23 cellular contexts compared by ENCODE assay signal in genomic region chr14:52876806-52877205, GRCh38.
DNase-seq lines count a peak whose midpoint lies in the region; ATAC-seq and TF ChIP-seq lines count a peak whose summit lies in the region.
"Had no signal": no experiment of that assay in that cellular context is flagged by ENCODE, and none has a peak within 500 bp of the region (broad histone marks: within the 10 kb centered on the region; RNA-seq: fewer than 3 reads in every experiment).

No MANE protein-coding gene starts in this region.

- H3K9ac ChIP-seq in H9 (ENCODE audit: extremely low read depth, insufficient read length, low read length) (no peak overlapping the region), SK-N-SH (no peak overlapping the region), endodermal cell (ENCODE audit: extremely low read depth, low read length, poor library complexity, severe bottlenecking) (no peak overlapping the region)

- H3F3A ChIP-seq in SK-N-SH (replicated peaks; ENCODE audit: insufficient read depth) = peaks cover 48% of the 10 kb centered on the region

- H2BK15ac ChIP-seq in H9 (ENCODE audit: low read depth, low read length) = no peak overlapping the region

- no peak overlapping the region for H2BK12ac ChIP-seq in H9 (ENCODE audit: insufficient read length, low read depth, low read length)

- DNase-seq in H9 (no peak), SK-N-SH (no peak), endodermal cell (no peak), sigmoid colon (no peak), WERI-Rb-1 (no peak), NCI-H128 (lab: John Stamatoyannopoulos, UW; ENCODE audit: unreplicated experiment) (no peak)
- no peak for DNase-seq in CD8-positive, alpha-beta T cell
- DNase-seq: activated CD4-positive, CD25-positive, alpha-beta regulatory T cell; activated CD8-positive, alpha-beta T cell treated with anti-CD3 and anti-CD28 coated beads for 36 hours; activated naive CD4-positive, alpha-beta T cell treated with anti-CD3 and anti-CD28 coated beads, Interleukin-2, amount 50 U/mL, for 16 hours; activated T-cell treated with anti-CD3 and anti-CD28 coated beads, Interleukin-2, amount 50 U/mL, for 4 hours; DND-41; H7; naive B cell; NCI-H1417; NCI-H2107; NCI-H510A; NK-92 treated with Interleukin-12 subunit alpha and Interleukin-12 subunit beta, amount 100 ng/mL, for 24 hours; ovary; transverse colon had no signal

- H3K79me2 ChIP-seq in H9 (ENCODE audit: insufficient read depth, low read length) (no peaks in the 10 kb centered on the region), SK-N-SH (ENCODE audit: insufficient read depth) (peaks cover 81% of the 10 kb centered on the region)
- H3K79me2 ChIP-seq: hepatocyte had no signal

- no peaks in the 10 kb centered on the region for H3K23me2 ChIP-seq in H9 (ENCODE audit: insufficient read length, low read depth, low read length, poor library complexity, severe bottlenecking)

- no peak overlapping the region for H2BK20ac ChIP-seq in H9 (ENCODE audit: low read depth, low read length, poor library complexity, severe bottlenecking)

- H3K27me3 Mint-ChIP-seq in H9 (ENCODE audit: low read depth) (no peaks in the 10 kb centered on the region), endodermal cell (ENCODE audit: insufficient read depth) (no peaks in the 10 kb centered on the region)
- H3K27me3 Mint-ChIP-seq in CD8-positive, alpha-beta T cell (ENCODE audit: low read depth) = peaks cover 4% of the 10 kb centered on the region
- H3K27me3 Mint-ChIP-seq: activated CD8-positive, alpha-beta T cell treated with anti-CD3 and anti-CD28 coated beads for 36 hours had no signal

- H3K18ac ChIP-seq in H9 (ENCODE audit: insufficient read length, low read depth, low read length) = no peak overlapping the region

- no peak for ATAC-seq in CD8-positive, alpha-beta T cell
- ATAC-seq: activated CD8-positive, alpha-beta T cell treated with anti-CD3 and anti-CD28 coated beads for 36 hours; activated T-cell treated with anti-CD3 and anti-CD28 coated beads, Interleukin-2, amount 50 U/mL, for 4 hours; sciatic nerve had no signal

- no peaks in the 10 kb centered on the region for H3K79me1 ChIP-seq in H9 (ENCODE audit: insufficient read depth, low read depth, low read length, poor library complexity, severe bottlenecking)

- H4K20me1 ChIP-seq in H9 (ENCODE audit: control insufficient read depth, insufficient read depth, insufficient read length) (no peaks in the 10 kb centered on the region), SK-N-SH (ENCODE audit: insufficient read depth) (no peaks in the 10 kb centered on the region)

- no peak overlapping the region for H4K5ac ChIP-seq in H9 (ENCODE audit: insufficient read length, low read depth, low read length)

- H3K4ac ChIP-seq in H9 (ENCODE audit: low read depth, low read length) = no peak overlapping the region

- H3K4me2 ChIP-seq in H9 (ENCODE audit: insufficient read depth, insufficient read length, low read length) (no peak overlapping the region), SK-N-SH (peak overlapping the region; percentile 1)
- H3K4me2 ChIP-seq: hepatocyte had no signal

- peaks cover 47 to 54% of the 10 kb centered on the region in 2 experiments for H3K4me1 Mint-ChIP-seq in H9
- peaks cover 33% of the 10 kb centered on the region for H3K4me1 Mint-ChIP-seq in endodermal cell
- H3K4me1 Mint-ChIP-seq in CD8-positive, alpha-beta T cell (ENCODE audit: low read depth) = no peaks in the 10 kb centered on the region
- H3K4me1 Mint-ChIP-seq: naive B cell had no signal

- peak overlapping the region; percentile 25 to 95 (median 27); a peak in 4 of 7 replicates for H3K27ac Mint-ChIP-seq in H9
- peak overlapping the region; percentile 83 for H3K27ac Mint-ChIP-seq in endodermal cell
- no peak overlapping the region for H3K27ac Mint-ChIP-seq in CD8-positive, alpha-beta T cell
- H3K27ac Mint-ChIP-seq: activated CD8-positive, alpha-beta T cell treated with anti-CD3 and anti-CD28 coated beads for 36 hours had no signal

- H3K27ac ChIP-seq in H9 (ENCODE audit: insufficient read length, low read depth, low read length) (peak overlapping the region; percentile 29), SK-N-SH (ENCODE audit: low read depth in 2 of 2, low read length in 1 of 2) (peak overlapping the region; percentile 39 to 62; a peak in 3 of 4 replicates), endodermal cell (ENCODE audit: low read depth, low read length) (no peak overlapping the region), sigmoid colon (peak overlapping the region in 3 of 4 donors; percentile 26 to 38 (median 35)), WERI-Rb-1 (no peak overlapping the region)
- no peak overlapping the region for H3K27ac ChIP-seq in CD8-positive, alpha-beta T cell (ENCODE audit: low read depth, low read length)
- H3K27ac ChIP-seq: ovary, transverse colon had no signal

- H3K9me3 Mint-ChIP-seq in H9 (no peaks in the 10 kb centered on the region), endodermal cell (no peaks in the 10 kb centered on the region)
- no peaks in the 10 kb centered on the region for H3K9me3 Mint-ChIP-seq in CD8-positive, alpha-beta T cell
- H3K9me3 Mint-ChIP-seq: activated CD8-positive, alpha-beta T cell treated with anti-CD3 and anti-CD28 coated beads for 36 hours; activated T-cell treated with anti-CD3 and anti-CD28 coated beads, Interleukin-2, amount 50 U/mL, for 4 hours; naive B cell had no signal

- H2AFZ ChIP-seq in H9 (ENCODE audit: low read length) = no peak overlapping the region
- no peak overlapping the region for H2AFZ ChIP-seq in SK-N-SH (ENCODE audit: low read depth)
- H2AFZ ChIP-seq: hepatocyte had no signal

- H3K4me1 ChIP-seq in H9 (ENCODE audit: insufficient read depth, low read length) (peaks cover 6% of the 10 kb centered on the region; the same call in 1 of the 2 replicates), SK-N-SH (ENCODE audit: control insufficient read depth in 1 of 2, insufficient read depth in 2 of 2, low read depth in 1 of 2, low read length in 1 of 2) (peaks cover 1 to 37% of the 10 kb centered on the region in 2 experiments; a peak in 3 of 4 replicates), endodermal cell (ENCODE audit: control insufficient read depth, insufficient read depth, low read length) (peaks cover 6% of the 10 kb centered on the region), sigmoid colon (peaks cover 0 to 62% (median 35%) of the 10 kb centered on the region in 4 donors)
- no peaks in the 10 kb centered on the region for H3K4me1 ChIP-seq in CD8-positive, alpha-beta T cell (ENCODE audit: insufficient read depth, low read length)
- H3K4me1 ChIP-seq: transverse colon had no signal

- H4K8ac ChIP-seq in H9 (replicated peaks; ENCODE audit: insufficient read length, low read depth, low read length) = no peak overlapping the region

- no peak overlapping the region for H3T11ph ChIP-seq in H9 (ENCODE audit: low read length)

- no peaks in the 10 kb centered on the region for H3K9me3 ChIP-seq in H9 (ENCODE audit: control insufficient read depth, low read depth, low read length)
- no peaks in the 10 kb centered on the region for H3K9me3 ChIP-seq in SK-N-SH
- no peaks in the 10 kb centered on the region for H3K9me3 ChIP-seq in endodermal cell (ENCODE audit: control insufficient read depth, low read length)
- H3K9me3 ChIP-seq in sigmoid colon = no peaks in the 10 kb centered on the region
- H3K9me3 ChIP-seq in WERI-Rb-1 (ENCODE audit: severe bottlenecking) = no peaks in the 10 kb centered on the region
- no peaks in the 10 kb centered on the region for H3K9me3 ChIP-seq in CD8-positive, alpha-beta T cell (ENCODE audit: low read length)
- H3K9me3 ChIP-seq: ovary, transverse colon had no signal

- H2BK5ac ChIP-seq in H9 (ENCODE audit: insufficient read length, low read length) = no peak overlapping the region

- H3K27me3 ChIP-seq in H9 (ENCODE audit: insufficient read depth, low read length) (no peaks in the 10 kb centered on the region), SK-N-SH (ENCODE audit: insufficient read depth) (no peaks in the 10 kb centered on the region), endodermal cell (ENCODE audit: control insufficient read depth, insufficient read depth, low read length, poor library complexity, severe bottlenecking) (no peaks in the 10 kb centered on the region), sigmoid colon (no peaks in the 10 kb centered on the region), WERI-Rb-1 (ENCODE audit: insufficient read depth, low read depth, severe bottlenecking) (no peaks in the 10 kb centered on the region)
- H3K27me3 ChIP-seq in CD8-positive, alpha-beta T cell (ENCODE audit: insufficient read depth, low read length) = no peaks in the 10 kb centered on the region
- H3K27me3 ChIP-seq: hepatocyte, ovary, transverse colon had no signal

- H3K36me3 ChIP-seq in SK-N-SH (replicated peaks in 1 of 2; ENCODE audit: control insufficient read depth in 1 of 2, insufficient read depth in 2 of 2, low read length in 1 of 2) (peaks cover 80 to 81% of the 10 kb centered on the region in 2 experiments), endodermal cell (ENCODE audit: control insufficient read depth, insufficient read depth, low read length) (peaks cover 100% of the 10 kb centered on the region), sigmoid colon (peaks cover 22 to 93% (median 35%) of the 10 kb centered on the region in 4 donors), WERI-Rb-1 (peaks cover 41% of the 10 kb centered on the region)
- no peaks in the 10 kb centered on the region for H3K36me3 ChIP-seq in CD8-positive, alpha-beta T cell (ENCODE audit: insufficient read depth, low read length)
- H3K36me3 ChIP-seq: ovary had no signal

- no peak overlapping the region for H3K23ac ChIP-seq in H9 (ENCODE audit: insufficient read length, low read depth, low read length)

- TF ChIP-seq CTCF in H9 (conservative IDR thresholded peaks at IDR 0.05) (no peak), SK-N-SH (IDR thresholded peaks at IDR 0.05) (no peak), endodermal cell (conservative IDR thresholded peaks at IDR 0.05) (no peak), sigmoid colon (IDR thresholded peaks at IDR 0.05) (no peak), WERI-Rb-1 (IDR thresholded peaks at IDR 0.05; ENCODE audit: low read depth, low read length) (no peak)
- TF ChIP-seq CTCF in CD8-positive, alpha-beta T cell (IDR thresholded peaks at IDR 0.05) = no peak

- no CpG with 5 or more reads among the region's 2 CpGs for WGBS in H9 (ENCODE audit: extremely low coverage, insufficient read length, low lambda C conversion rate)
- 63% methylated on average over 2 of the region's 2 CpGs for WGBS in SK-N-SH (ENCODE audit: low lambda C conversion rate)
- 68 to 100% methylated on average over 2 of the region's 2 CpGs for WGBS in endodermal cell (ENCODE audit: insufficient coverage in 1 of 2, insufficient read length in 1 of 2), 2 experiments
- WGBS in sigmoid colon, 2 donors = 50 to 73% methylated on average over 2 of the region's 2 CpGs

- TF ChIP-seq EP300 in SK-N-SH (IDR thresholded peaks at IDR 0.05; ENCODE audit: borderline replicate concordance in 1 of 2, low read depth in 1 of 2, low read length in 1 of 2) (no peak), sigmoid colon (IDR thresholded peaks at IDR 0.05) (no peak)

- H3K9me2 ChIP-seq in SK-N-SH = no peaks in the 10 kb centered on the region

- H3K4me3 Mint-ChIP-seq in H9 = no peak overlapping the region
- H3K4me3 Mint-ChIP-seq in endodermal cell = no peak overlapping the region
- no peak overlapping the region for H3K4me3 Mint-ChIP-seq in CD8-positive, alpha-beta T cell
- H3K4me3 Mint-ChIP-seq: activated CD8-positive, alpha-beta T cell treated with anti-CD3 and anti-CD28 coated beads for 36 hours; activated T-cell treated with anti-CD3 and anti-CD28 coated beads, Interleukin-2, amount 50 U/mL, for 4 hours; naive B cell had no signal

- no peak overlapping the region for H3K56ac ChIP-seq in H9 (ENCODE audit: insufficient read length, low read depth, low read length)

- TF ChIP-seq POLR2A in sigmoid colon (IDR thresholded peaks at IDR 0.05) = no peak

- H3K4me3 ChIP-seq in SK-N-SH (ENCODE audit: low read depth in 2 of 2, low read length in 1 of 2) (no peak overlapping the region), endodermal cell (ENCODE audit: low read length) (no peak overlapping the region), sigmoid colon (no peak overlapping the region), WERI-Rb-1 (ENCODE audit: low read depth, low read length) (no peak overlapping the region)
- H3K4me3 ChIP-seq in CD8-positive, alpha-beta T cell (ENCODE audit: low read depth, low read length) = no peak overlapping the region
- H3K4me3 ChIP-seq: hepatocyte, lung, ovary, transverse colon had no signal

- no peak overlapping the region for H2AK5ac ChIP-seq in H9 (ENCODE audit: insufficient read length, low read length)

- POLR2A ChIA-PET in SK-N-SH (lab: Yijun Ruan, JAX) = no interaction called here
- POLR2A ChIA-PET in CD8-positive, alpha-beta T cell (lab: Charles Lee) = no interaction called here

- no peak overlapping the region for H2BK120ac ChIP-seq in H9 (ENCODE audit: low read depth, low read length, poor library complexity, severe bottlenecking)

- no peak overlapping the region for H3K14ac ChIP-seq in H9 (ENCODE audit: insufficient read depth, low read length)

- H3K36me3 Mint-ChIP-seq in H9 (ENCODE audit: insufficient read depth in 1 of 3, low read depth in 3 of 3) (peaks cover 15 to 61% (median 48%) of the 10 kb centered on the region in 3 experiments; a peak in 6 of 7 replicates), endodermal cell (ENCODE audit: low read depth) (peaks cover 88% of the 10 kb centered on the region)
- no peaks in the 10 kb centered on the region for H3K36me3 Mint-ChIP-seq in CD8-positive, alpha-beta T cell
- H3K36me3 Mint-ChIP-seq: naive B cell had no signal

- H4K91ac ChIP-seq in H9 (ENCODE audit: insufficient read length, low read depth, low read length) = no peak overlapping the region

- intact Hi-C loops in sigmoid colon (cut with DNase I) = no loop called here
- intact Hi-C loops in CD8-positive, alpha-beta T cell (cut with DNase I, micrococcal nuclease) = no loop called here

- TF ChIP-seq RAD21 in SK-N-SH (IDR thresholded peaks at IDR 0.05; ENCODE audit: low read length) = no peak

- CTCF ChIA-PET in SK-N-SH (lab: Yijun Ruan, JAX) = no interaction called here
- CTCF ChIA-PET in CD8-positive, alpha-beta T cell (lab: Charles Lee) = no interaction called here

Comparison
In these comparisons a context has a peak if more than half of its experiments do, and no peak if none do; other contexts are left out.
1. H3K27ac ChIP-seq: peak in H9 (single experiment), SK-N-SH (2 of 2) and sigmoid colon (3 of 4); none in endodermal cell (single experiment), WERI-Rb-1 (single experiment) and CD8-positive, alpha-beta T cell (single experiment).